In genomic region chrX:96081891-96082290, GRCh38 we compare ENCODE assay signal across 8 cellular contexts.
"Had no signal": no experiment of that assay in that cellular context is flagged by ENCODE, and none has a peak within 500 bp of the region (broad histone marks: within the 10 kb centered on the region; RNA-seq: fewer than 3 reads in every experiment).

No MANE protein-coding gene starts in this region.

- DNase-seq: GDM1, GF-D8 had no signal

- H3K4me3 ChIP-seq: GM12878 had no signal

- FAIRE-seq: G401.6, GM12878, GM12891, GM12892, GM18507, GM19239 had no signal

- ATAC-seq: GM12878 had no signal
